In genomic region chr3:140199008-140199407, GRCh38 we compare ENCODE assay signal across 1 cellular context.
TF ChIP-seq lines count a peak whose summit lies in the region.

No MANE protein-coding gene starts in this region.

TF ChIP-seq in K562, 482 proteins besides CTCF, POLR2A, EP300 and RAD21 (continued from another document and continues in another):
- TF ChIP-seq MGA (IDR thresholded peaks at IDR 0.05) (peak; percentile 60), HDAC2 (IDR thresholded peaks at IDR 0.05) (no peak), ILF3 (IDR thresholded peaks at IDR 0.05; ENCODE audit: borderline replicate concordance) (no peak), EP400 (IDR thresholded peaks at IDR 0.05) (peak; percentile 57), ZNF57 (CRISPR knock-in tag; IDR thresholded peaks at IDR 0.05) (no peak), ZNF76 (CRISPR knock-in tag; IDR thresholded peaks at IDR 0.05; ENCODE audit: borderline replicate concordance) (peak; percentile 25; the same call in 1 of the 2 replicates), ZNF584 (CRISPR knock-in tag; IDR thresholded peaks at IDR 0.05; ENCODE audit: low read depth) (peak; percentile 83), L3MBTL2 (IDR thresholded peaks at IDR 0.05) (peak; percentile 92), ATF7 (IDR thresholded peaks at IDR 0.05) (peak; percentile 54), THRA (IDR thresholded peaks at IDR 0.05) (no peak), SP1 (CRISPR knock-in tag; IDR thresholded peaks at IDR 0.05) (no peak), GTF2F1 (IDR thresholded peaks at IDR 0.05; ENCODE audit: low read depth, low read length) (no peak), CXXC5 (CRISPR knock-in tag; IDR thresholded peaks at IDR 0.05) (peak; percentile 80), ZNF354B (CRISPR knock-in tag; IDR thresholded peaks at IDR 0.05) (peak; percentile 49; the same call in 1 of the 2 replicates), HINFP (tag; conservative IDR thresholded peaks at IDR 0.05; ENCODE audit: low read depth) (no peak), SRSF1 (IDR thresholded peaks at IDR 0.05; ENCODE audit: low read depth, low read length) (no peak), ZBTB33 (CRISPR knock-in tag; IDR thresholded peaks at IDR 0.05) (no peak), ZNF766 (CRISPR knock-in tag; conservative IDR thresholded peaks at IDR 0.05) (0 out of 2 replicates have a peak, but pooled peaks have one; percentile 19), ZNF175 (CRISPR knock-in tag; IDR thresholded peaks at IDR 0.05; ENCODE audit: low read depth) (peak; percentile 53; the same call in 1 of the 2 replicates), HNRNPUL1 (IDR thresholded peaks at IDR 0.05; ENCODE audit: low read length) (no peak), BRF2 (IDR thresholded peaks at IDR 0.05; ENCODE audit: borderline replicate concordance, insufficient read depth, insufficient read length) (no peak), RHOXF2B (CRISPR knock-in tag; conservative IDR thresholded peaks at IDR 0.05) (no peak), ZC3H11A (IDR thresholded peaks at IDR 0.05; ENCODE audit: low read depth, low read length) (no peak), NR2C2 (CRISPR knock-in tag; IDR thresholded peaks at IDR 0.05) (no peak), NR2C2 (tag; IDR thresholded peaks at IDR 0.05) (0 out of 2 replicates have a peak, but pooled peaks have one; percentile 10), BCOR (IDR thresholded peaks at IDR 0.05) (no peak), MYC (IDR thresholded peaks at IDR 0.05; ENCODE audit: low read depth, low read length) (peak; percentile 79), MYC (CRISPR knock-in tag; IDR thresholded peaks at IDR 0.05; ENCODE audit: borderline replicate concordance, low read depth) (0 out of 2 replicates have a peak, but pooled peaks have one; percentile 44), ATF3 (IDR thresholded peaks at IDR 0.05) (peak; percentile 78), ATF3 (CRISPR knock-in tag; conservative IDR thresholded peaks at IDR 0.05) (no peak), ZNF239 (CRISPR knock-in tag; IDR thresholded peaks at IDR 0.05) (peak; percentile 68; the same call in 1 of the 2 replicates), ZSCAN32 (CRISPR knock-in tag; IDR thresholded peaks at IDR 0.05) (peak; percentile 93), ZKSCAN1 (IDR thresholded peaks at IDR 0.05; ENCODE audit: low read depth, low read length) (no peak), ELF2 (CRISPR knock-in tag; IDR thresholded peaks at IDR 0.05) (0 out of 2 replicates have a peak, but pooled peaks have one; percentile 48), MCM2 (IDR thresholded peaks at IDR 0.05; ENCODE audit: low read depth) (no peak)
- TF ChIP-seq, protein P1, sequence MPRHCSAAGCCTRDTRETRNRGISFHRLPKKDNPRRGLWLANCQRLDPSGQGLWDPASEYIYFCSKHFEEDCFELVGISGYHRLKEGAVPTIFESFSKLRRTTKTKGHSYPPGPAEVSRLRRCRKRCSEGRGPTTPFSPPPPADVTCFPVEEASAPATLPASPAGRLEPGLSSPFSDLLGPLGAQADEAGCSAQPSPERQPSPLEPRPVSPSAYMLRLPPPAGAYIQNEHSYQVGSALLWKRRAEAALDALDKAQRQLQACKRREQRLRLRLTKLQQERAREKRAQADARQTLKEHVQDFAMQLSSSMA (CRISPR knock-in tag; IDR thresholded peaks at IDR 0.05) = no peak
- TF ChIP-seq, protein P2, sequence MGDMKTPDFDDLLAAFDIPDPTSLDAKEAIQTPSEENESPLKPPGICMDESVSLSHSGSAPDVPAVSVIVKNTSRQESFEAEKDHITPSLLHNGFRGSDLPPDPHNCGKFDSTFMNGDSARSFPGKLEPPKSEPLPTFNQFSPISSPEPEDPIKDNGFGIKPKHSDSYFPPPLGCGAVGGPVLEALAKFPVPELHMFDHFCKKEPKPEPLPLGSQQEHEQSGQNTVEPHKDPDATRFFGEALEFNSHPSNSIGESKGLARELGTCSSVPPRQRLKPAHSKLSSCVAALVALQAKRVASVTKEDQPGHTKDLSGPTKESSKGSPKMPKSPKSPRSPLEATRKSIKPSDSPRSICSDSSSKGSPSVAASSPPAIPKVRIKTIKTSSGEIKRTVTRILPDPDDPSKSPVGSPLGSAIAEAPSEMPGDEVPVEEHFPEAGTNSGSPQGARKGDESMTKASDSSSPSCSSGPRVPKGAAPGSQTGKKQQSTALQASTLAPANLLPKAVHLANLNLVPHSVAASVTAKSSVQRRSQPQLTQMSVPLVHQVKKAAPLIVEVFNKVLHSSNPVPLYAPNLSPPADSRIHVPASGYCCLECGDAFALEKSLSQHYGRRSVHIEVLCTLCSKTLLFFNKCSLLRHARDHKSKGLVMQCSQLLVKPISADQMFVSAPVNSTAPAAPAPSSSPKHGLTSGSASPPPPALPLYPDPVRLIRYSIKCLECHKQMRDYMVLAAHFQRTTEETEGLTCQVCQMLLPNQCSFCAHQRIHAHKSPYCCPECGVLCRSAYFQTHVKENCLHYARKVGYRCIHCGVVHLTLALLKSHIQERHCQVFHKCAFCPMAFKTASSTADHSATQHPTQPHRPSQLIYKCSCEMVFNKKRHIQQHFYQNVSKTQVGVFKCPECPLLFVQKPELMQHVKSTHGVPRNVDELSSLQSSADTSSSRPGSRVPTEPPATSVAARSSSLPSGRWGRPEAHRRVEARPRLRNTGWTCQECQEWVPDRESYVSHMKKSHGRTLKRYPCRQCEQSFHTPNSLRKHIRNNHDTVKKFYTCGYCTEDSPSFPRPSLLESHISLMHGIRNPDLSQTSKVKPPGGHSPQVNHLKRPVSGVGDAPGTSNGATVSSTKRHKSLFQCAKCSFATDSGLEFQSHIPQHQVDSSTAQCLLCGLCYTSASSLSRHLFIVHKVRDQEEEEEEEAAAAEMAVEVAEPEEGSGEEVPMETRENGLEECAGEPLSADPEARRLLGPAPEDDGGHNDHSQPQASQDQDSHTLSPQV (IDR thresholded peaks at IDR 0.05) = 0 out of 2 replicates have a peak, but pooled peaks have one; percentile 22
